Comparison of ENCODE assay signal across 8 cellular contexts in the genomic region with DNA sequence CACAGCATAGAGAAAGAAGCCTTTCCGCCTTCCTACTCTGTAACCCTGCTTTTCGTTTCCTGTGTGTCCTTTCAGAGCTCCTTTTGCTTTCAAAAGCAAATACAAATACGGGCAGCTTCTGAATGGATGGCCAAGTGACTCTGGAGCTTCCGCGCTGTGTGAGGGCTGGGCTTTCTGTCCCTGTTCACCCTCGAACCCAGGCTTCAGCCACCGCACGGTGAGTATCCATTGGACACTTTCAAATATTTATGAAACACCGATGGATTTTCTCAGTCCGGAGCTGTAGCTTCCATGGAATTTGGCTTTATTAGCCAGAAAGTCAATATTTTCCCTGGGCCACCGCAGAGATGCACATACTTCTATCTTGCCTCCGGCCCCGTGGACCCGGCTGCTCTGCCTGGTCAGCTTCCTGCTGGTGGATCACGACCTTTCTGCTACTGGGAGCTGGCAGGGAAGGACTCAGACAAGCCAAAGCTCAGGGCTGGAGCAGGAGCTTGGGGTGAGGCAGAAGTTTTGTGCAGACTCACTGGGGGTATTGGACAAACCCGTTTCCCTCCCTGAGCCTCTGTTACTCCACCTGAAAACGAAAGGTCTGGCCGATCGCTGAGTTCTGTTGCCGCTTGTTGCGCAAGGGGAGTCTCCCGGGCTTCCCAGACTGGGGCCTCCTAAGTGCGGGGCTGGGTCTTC.
A peak's percentile ranks its signal among the peaks of the same experiment; 100 is the strongest.
DNase-seq lines count a peak whose midpoint lies in the region; ATAC-seq and TF ChIP-seq lines count a peak whose summit lies in the region.

No MANE protein-coding gene starts in this region.

- H3K9me3 ChIP-seq in endodermal cell (ENCODE audit: control insufficient read depth, low read length) (no peaks in the 10 kb centered on the region), muscle layer of duodenum (ENCODE audit: control insufficient read depth in 1 of 2, low read length in 2 of 2) (no peaks in the 10 kb centered on the region)

- peak; percentile 52 to 62 for DNase-seq in NOMO-1 (lab: John Stamatoyannopoulos, UW; ENCODE audit: unreplicated experiment in 2 of 2)
- no peak for DNase-seq in endodermal cell
- no peak for DNase-seq in stimulated activated naive CD4-positive, alpha-beta T cell (lab: John Stamatoyannopoulos, UW)
- DNase-seq in amniotic stem cell (lab: John Stamatoyannopoulos, UW): no peak

- peak overlapping the region; percentile 71 for H3K4me3 ChIP-seq in ACC112 (ENCODE audit: low read depth, low read length)
- H3K4me3 ChIP-seq in endodermal cell (ENCODE audit: low read length): no peak overlapping the region
- H3K4me3 ChIP-seq in muscle layer of duodenum (ENCODE audit: low read depth in 1 of 2, low read length in 2 of 2): peak overlapping the region; percentile 21 to 63

- no peaks in the 10 kb centered on the region for H3K27me3 ChIP-seq in ACC112 (ENCODE audit: insufficient read depth, low read length)
- H3K27me3 ChIP-seq in endodermal cell (ENCODE audit: control insufficient read depth, insufficient read depth, low read length, poor library complexity, severe bottlenecking): peaks cover 16% of the 10 kb centered on the region
- no peaks in the 10 kb centered on the region for H3K27me3 ChIP-seq in muscle layer of duodenum (ENCODE audit: low read depth, low read length)

- H3K79me2 ChIP-seq in ACC112 (ENCODE audit: control insufficient read depth, insufficient read depth, low read length, unreplicated experiment): no peaks in the 10 kb centered on the region

- no peak overlapping the region for H3K27ac Mint-ChIP-seq in endodermal cell
- H3K27ac Mint-ChIP-seq in activated T-helper 17 cell treated with anti-CD3 and anti-CD28 coated beads, Interleukin-2, amount 50 U/mL, for 72 hours: no peak overlapping the region

- peaks cover 41% of the 10 kb centered on the region for H3K4me1 Mint-ChIP-seq in endodermal cell
- H3K4me1 Mint-ChIP-seq in activated T-helper 17 cell treated with anti-CD3 and anti-CD28 coated beads, Interleukin-2, amount 50 U/mL, for 72 hours: peaks cover 6% of the 10 kb centered on the region

- H3K4me1 ChIP-seq in ACC112 (ENCODE audit: control insufficient read depth, insufficient read depth, low read length, unreplicated experiment) (peaks cover 13% of the 10 kb centered on the region), endodermal cell (ENCODE audit: control insufficient read depth, insufficient read depth, low read length) (peaks cover 14% of the 10 kb centered on the region), muscle layer of duodenum (ENCODE audit: control insufficient read depth in 1 of 2, insufficient read depth in 2 of 2, low read length in 2 of 2) (peaks cover 0 to 7% of the 10 kb centered on the region in 2 donors)

- no peak overlapping the region for H3K9ac ChIP-seq in endodermal cell (ENCODE audit: extremely low read depth, low read length, poor library complexity, severe bottlenecking)

- H3K36me3 ChIP-seq in ACC112 (ENCODE audit: insufficient read depth, low read length) (no peaks in the 10 kb centered on the region), endodermal cell (ENCODE audit: control insufficient read depth, insufficient read depth, low read length) (no peaks in the 10 kb centered on the region), muscle layer of duodenum (ENCODE audit: control insufficient read depth in 1 of 2, insufficient read depth in 2 of 2, low read length in 2 of 2) (no peaks in the 10 kb centered on the region)

- no peaks in the 10 kb centered on the region for H3K36me3 Mint-ChIP-seq in endodermal cell (ENCODE audit: low read depth)
- no peaks in the 10 kb centered on the region for H3K36me3 Mint-ChIP-seq in activated T-helper 17 cell treated with anti-CD3 and anti-CD28 coated beads, Interleukin-2, amount 50 U/mL, for 72 hours (ENCODE audit: low read depth)

- H3K27ac ChIP-seq in ACC112 (ENCODE audit: low read depth, low read length) (no peak overlapping the region), endodermal cell (ENCODE audit: low read depth, low read length) (peak overlapping the region; percentile 72), muscle layer of duodenum (ENCODE audit: low read length) (peak overlapping the region; percentile 29)

- WGBS in endodermal cell (ENCODE audit: insufficient coverage in 1 of 2, insufficient read length in 1 of 2), 2 experiments: 82 to 88% methylated on average over 18 to 23 of the region's 23 CpGs

- no peak overlapping the region for H3K4me3 Mint-ChIP-seq in endodermal cell
- no peak overlapping the region for H3K4me3 Mint-ChIP-seq in activated T-helper 17 cell treated with anti-CD3 and anti-CD28 coated beads, Interleukin-2, amount 50 U/mL, for 72 hours

- TF ChIP-seq CTCF in endodermal cell (conservative IDR thresholded peaks at IDR 0.05): no peak

- H3K27me3 Mint-ChIP-seq in endodermal cell (ENCODE audit: insufficient read depth): peaks cover 9% of the 10 kb centered on the region
- peaks cover 10% of the 10 kb centered on the region for H3K27me3 Mint-ChIP-seq in activated T-helper 17 cell treated with anti-CD3 and anti-CD28 coated beads, Interleukin-2, amount 50 U/mL, for 72 hours

- peak overlapping the region; percentile 99 for H2AFZ ChIP-seq in ACC112 (ENCODE audit: low read length, unreplicated experiment)

- H3K9me3 Mint-ChIP-seq in endodermal cell: no peaks in the 10 kb centered on the region
- H3K9me3 Mint-ChIP-seq in activated T-helper 17 cell treated with anti-CD3 and anti-CD28 coated beads, Interleukin-2, amount 50 U/mL, for 72 hours: no peaks in the 10 kb centered on the region

- no peak for ATAC-seq in activated T-helper 17 cell treated with anti-CD3 and anti-CD28 coated beads, Interleukin-2, amount 50 U/mL, for 72 hours (replicated peaks)
- ATAC-seq in HG03135 (IDR thresholded peaks at IDR 0.05; ENCODE audit: unreplicated experiment): no peak

Comparison
In these comparisons a context has a peak if more than half of its experiments do, and no peak if none do; other contexts are left out.
1. DNase-seq: peak in NOMO-1 (2 of 2); none in endodermal cell (single experiment), stimulated activated naive CD4-positive, alpha-beta T cell (0 of 6) and amniotic stem cell (single experiment).